1 cellular context compared by ENCODE assay signal in genomic region chr4:10456270-10457254, GRCh38.
TF ChIP-seq lines count a peak whose summit lies in the region.

No MANE protein-coding gene starts in this region.

TF ChIP-seq in K562, 482 proteins besides CTCF, POLR2A, EP300 and RAD21 (continued from another document and continues in another):
- TF ChIP-seq TFAP4 (CRISPR knock-in tag; IDR thresholded peaks at IDR 0.05; ENCODE audit: borderline replicate concordance): peak; percentile 55; the same call in 1 of the 2 replicates
- TF ChIP-seq TARDBP (IDR thresholded peaks at IDR 0.05): no peak
- TF ChIP-seq, protein P1, sequence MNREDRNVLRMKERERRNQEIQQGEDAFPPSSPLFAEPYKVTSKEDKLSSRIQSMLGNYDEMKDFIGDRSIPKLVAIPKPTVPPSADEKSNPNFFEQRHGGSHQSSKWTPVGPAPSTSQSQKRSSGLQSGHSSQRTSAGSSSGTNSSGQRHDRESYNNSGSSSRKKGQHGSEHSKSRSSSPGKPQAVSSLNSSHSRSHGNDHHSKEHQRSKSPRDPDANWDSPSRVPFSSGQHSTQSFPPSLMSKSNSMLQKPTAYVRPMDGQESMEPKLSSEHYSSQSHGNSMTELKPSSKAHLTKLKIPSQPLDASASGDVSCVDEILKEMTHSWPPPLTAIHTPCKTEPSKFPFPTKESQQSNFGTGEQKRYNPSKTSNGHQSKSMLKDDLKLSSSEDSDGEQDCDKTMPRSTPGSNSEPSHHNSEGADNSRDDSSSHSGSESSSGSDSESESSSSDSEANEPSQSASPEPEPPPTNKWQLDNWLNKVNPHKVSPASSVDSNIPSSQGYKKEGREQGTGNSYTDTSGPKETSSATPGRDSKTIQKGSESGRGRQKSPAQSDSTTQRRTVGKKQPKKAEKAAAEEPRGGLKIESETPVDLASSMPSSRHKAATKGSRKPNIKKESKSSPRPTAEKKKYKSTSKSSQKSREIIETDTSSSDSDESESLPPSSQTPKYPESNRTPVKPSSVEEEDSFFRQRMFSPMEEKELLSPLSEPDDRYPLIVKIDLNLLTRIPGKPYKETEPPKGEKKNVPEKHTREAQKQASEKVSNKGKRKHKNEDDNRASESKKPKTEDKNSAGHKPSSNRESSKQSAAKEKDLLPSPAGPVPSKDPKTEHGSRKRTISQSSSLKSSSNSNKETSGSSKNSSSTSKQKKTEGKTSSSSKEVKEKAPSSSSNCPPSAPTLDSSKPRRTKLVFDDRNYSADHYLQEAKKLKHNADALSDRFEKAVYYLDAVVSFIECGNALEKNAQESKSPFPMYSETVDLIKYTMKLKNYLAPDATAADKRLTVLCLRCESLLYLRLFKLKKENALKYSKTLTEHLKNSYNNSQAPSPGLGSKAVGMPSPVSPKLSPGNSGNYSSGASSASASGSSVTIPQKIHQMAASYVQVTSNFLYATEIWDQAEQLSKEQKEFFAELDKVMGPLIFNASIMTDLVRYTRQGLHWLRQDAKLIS (CRISPR knock-in tag; IDR thresholded peaks at IDR 0.05): no peak
- TF ChIP-seq, protein P2, sequence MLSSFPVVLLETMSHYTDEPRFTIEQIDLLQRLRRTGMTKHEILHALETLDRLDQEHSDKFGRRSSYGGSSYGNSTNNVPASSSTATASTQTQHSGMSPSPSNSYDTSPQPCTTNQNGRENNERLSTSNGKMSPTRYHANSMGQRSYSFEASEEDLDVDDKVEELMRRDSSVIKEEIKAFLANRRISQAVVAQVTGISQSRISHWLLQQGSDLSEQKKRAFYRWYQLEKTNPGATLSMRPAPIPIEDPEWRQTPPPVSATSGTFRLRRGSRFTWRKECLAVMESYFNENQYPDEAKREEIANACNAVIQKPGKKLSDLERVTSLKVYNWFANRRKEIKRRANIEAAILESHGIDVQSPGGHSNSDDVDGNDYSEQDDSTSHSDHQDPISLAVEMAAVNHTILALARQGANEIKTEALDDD (IDR thresholded peaks at IDR 0.05): no peak
- TF ChIP-seq ETV5 (CRISPR knock-in tag; IDR thresholded peaks at IDR 0.05; ENCODE audit: low read depth): 0 out of 2 replicates have a peak, but pooled peaks have one; percentile 38
- TF ChIP-seq TBL1XR1 (IDR thresholded peaks at IDR 0.05; ENCODE audit: low read length in 2 of 2): no peak
- TF ChIP-seq HMGN3 (IDR thresholded peaks at IDR 0.05; ENCODE audit: borderline replicate concordance, extremely low read depth, insufficient read length, low read depth, low read length): peak; percentile 9
- TF ChIP-seq NR3C1 (CRISPR knock-in tag; IDR thresholded peaks at IDR 0.05): no peak
- peak; percentile 56; the same call in 1 of the 2 replicates for TF ChIP-seq ZNF589 (CRISPR knock-in tag; IDR thresholded peaks at IDR 0.05; ENCODE audit: low read depth)
- no peak for TF ChIP-seq ELK1 (CRISPR knock-in tag; IDR thresholded peaks at IDR 0.05)
- TF ChIP-seq DPF2 (IDR thresholded peaks at IDR 0.05): 0 out of 2 replicates have a peak, but pooled peaks have one; percentile 17
- TF ChIP-seq ZNF707 (CRISPR knock-in tag; conservative IDR thresholded peaks at IDR 0.05): no peak
- no peak for TF ChIP-seq ZNF79 (CRISPR knock-in tag; IDR thresholded peaks at IDR 0.05; ENCODE audit: low read depth)
- TF ChIP-seq EZH2 (IDR thresholded peaks at IDR 0.05; ENCODE audit: borderline replicate concordance, low read depth, low read length): no peak
- no peak for TF ChIP-seq FOXA3 (CRISPR knock-in tag; conservative IDR thresholded peaks at IDR 0.05 in 1 of 2, IDR thresholded peaks at IDR 0.05 in 1 of 2)
- TF ChIP-seq ARID3B (CRISPR knock-in tag; IDR thresholded peaks at IDR 0.05; ENCODE audit: borderline replicate concordance): no peak
- TF ChIP-seq STAG1 (CRISPR knock-in tag; IDR thresholded peaks at IDR 0.05; ENCODE audit: borderline replicate concordance): no peak
- no peak for TF ChIP-seq MED1 (CRISPR knock-in tag; IDR thresholded peaks at IDR 0.05; ENCODE audit: borderline replicate concordance)
- no peak for TF ChIP-seq ZNF217 (CRISPR knock-in tag; IDR thresholded peaks at IDR 0.05)
- no peak for TF ChIP-seq ZNF277 (CRISPR knock-in tag; IDR thresholded peaks at IDR 0.05; ENCODE audit: borderline replicate concordance)
- TF ChIP-seq EWSR1 (IDR thresholded peaks at IDR 0.05; ENCODE audit: borderline replicate concordance, low read depth, partially characterized antibody): no peak
- no peak for TF ChIP-seq NCOA1 (IDR thresholded peaks at IDR 0.05; ENCODE audit: low read depth)
- no peak for TF ChIP-seq ZNF197 (CRISPR knock-in tag; IDR thresholded peaks at IDR 0.05; ENCODE audit: low read depth)
- no peak for TF ChIP-seq BCOR (IDR thresholded peaks at IDR 0.05)
- TF ChIP-seq SETDB1 (IDR thresholded peaks at IDR 0.05; ENCODE audit: low read length): no peak
- TF ChIP-seq, protein P3, sequence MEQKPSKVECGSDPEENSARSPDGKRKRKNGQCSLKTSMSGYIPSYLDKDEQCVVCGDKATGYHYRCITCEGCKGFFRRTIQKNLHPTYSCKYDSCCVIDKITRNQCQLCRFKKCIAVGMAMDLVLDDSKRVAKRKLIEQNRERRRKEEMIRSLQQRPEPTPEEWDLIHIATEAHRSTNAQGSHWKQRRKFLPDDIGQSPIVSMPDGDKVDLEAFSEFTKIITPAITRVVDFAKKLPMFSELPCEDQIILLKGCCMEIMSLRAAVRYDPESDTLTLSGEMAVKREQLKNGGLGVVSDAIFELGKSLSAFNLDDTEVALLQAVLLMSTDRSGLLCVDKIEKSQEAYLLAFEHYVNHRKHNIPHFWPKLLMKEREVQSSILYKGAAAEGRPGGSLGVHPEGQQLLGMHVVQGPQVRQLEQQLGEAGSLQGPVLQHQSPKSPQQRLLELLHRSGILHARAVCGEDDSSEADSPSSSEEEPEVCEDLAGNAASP (IDR thresholded peaks at IDR 0.05): no peak
- TF ChIP-seq ZFP1 (CRISPR knock-in tag; IDR thresholded peaks at IDR 0.05): no peak
- no peak for TF ChIP-seq DIDO1 (tag; IDR thresholded peaks at IDR 0.05; ENCODE audit: low read depth)
- TF ChIP-seq BACH1 (tag; IDR thresholded peaks at IDR 0.05): no peak
- TF ChIP-seq PCBP2 (IDR thresholded peaks at IDR 0.05; ENCODE audit: low read depth, low read length, poor library complexity, severe bottlenecking): no peak
- no peak for TF ChIP-seq PTBP1 (IDR thresholded peaks at IDR 0.05; ENCODE audit: low read depth, low read length)
- TF ChIP-seq MYBL2 (IDR thresholded peaks at IDR 0.05; ENCODE audit: low read depth): no peak
- TF ChIP-seq MYBL2 (CRISPR knock-in tag; IDR thresholded peaks at IDR 0.05; ENCODE audit: borderline replicate concordance): no peak
- TF ChIP-seq, protein P4, sequence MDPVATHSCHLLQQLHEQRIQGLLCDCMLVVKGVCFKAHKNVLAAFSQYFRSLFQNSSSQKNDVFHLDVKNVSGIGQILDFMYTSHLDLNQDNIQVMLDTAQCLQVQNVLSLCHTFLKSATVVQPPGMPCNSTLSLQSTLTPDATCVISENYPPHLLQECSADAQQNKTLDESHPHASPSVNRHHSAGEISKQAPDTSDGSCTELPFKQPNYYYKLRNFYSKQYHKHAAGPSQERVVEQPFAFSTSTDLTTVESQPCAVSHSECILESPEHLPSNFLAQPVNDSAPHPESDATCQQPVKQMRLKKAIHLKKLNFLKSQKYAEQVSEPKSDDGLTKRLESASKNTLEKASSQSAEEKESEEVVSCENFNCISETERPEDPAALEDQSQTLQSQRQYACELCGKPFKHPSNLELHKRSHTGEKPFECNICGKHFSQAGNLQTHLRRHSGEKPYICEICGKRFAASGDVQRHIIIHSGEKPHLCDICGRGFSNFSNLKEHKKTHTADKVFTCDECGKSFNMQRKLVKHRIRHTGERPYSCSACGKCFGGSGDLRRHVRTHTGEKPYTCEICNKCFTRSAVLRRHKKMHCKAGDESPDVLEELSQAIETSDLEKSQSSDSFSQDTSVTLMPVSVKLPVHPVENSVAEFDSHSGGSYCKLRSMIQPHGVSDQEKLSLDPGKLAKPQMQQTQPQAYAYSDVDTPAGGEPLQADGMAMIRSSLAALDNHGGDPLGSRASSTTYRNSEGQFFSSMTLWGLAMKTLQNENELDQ (CRISPR knock-in tag; IDR thresholded peaks at IDR 0.05; ENCODE audit: borderline replicate concordance): no peak
- no peak for TF ChIP-seq ZNF77 (CRISPR knock-in tag; IDR thresholded peaks at IDR 0.05)
- TF ChIP-seq ZNF311 (CRISPR knock-in tag; IDR thresholded peaks at IDR 0.05): no peak
- no peak for TF ChIP-seq MTF1 (CRISPR knock-in tag; IDR thresholded peaks at IDR 0.05; ENCODE audit: borderline replicate concordance)
- TF ChIP-seq ZSCAN29 (IDR thresholded peaks at IDR 0.05): no peak
- TF ChIP-seq, protein P5, sequence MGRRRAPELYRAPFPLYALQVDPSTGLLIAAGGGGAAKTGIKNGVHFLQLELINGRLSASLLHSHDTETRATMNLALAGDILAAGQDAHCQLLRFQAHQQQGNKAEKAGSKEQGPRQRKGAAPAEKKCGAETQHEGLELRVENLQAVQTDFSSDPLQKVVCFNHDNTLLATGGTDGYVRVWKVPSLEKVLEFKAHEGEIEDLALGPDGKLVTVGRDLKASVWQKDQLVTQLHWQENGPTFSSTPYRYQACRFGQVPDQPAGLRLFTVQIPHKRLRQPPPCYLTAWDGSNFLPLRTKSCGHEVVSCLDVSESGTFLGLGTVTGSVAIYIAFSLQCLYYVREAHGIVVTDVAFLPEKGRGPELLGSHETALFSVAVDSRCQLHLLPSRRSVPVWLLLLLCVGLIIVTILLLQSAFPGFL (CRISPR knock-in tag; IDR thresholded peaks at IDR 0.05): no peak
- TF ChIP-seq BRD4 (IDR thresholded peaks at IDR 0.05): no peak
- TF ChIP-seq ZNF766 (CRISPR knock-in tag; conservative IDR thresholded peaks at IDR 0.05): no peak
- TF ChIP-seq, protein P6, sequence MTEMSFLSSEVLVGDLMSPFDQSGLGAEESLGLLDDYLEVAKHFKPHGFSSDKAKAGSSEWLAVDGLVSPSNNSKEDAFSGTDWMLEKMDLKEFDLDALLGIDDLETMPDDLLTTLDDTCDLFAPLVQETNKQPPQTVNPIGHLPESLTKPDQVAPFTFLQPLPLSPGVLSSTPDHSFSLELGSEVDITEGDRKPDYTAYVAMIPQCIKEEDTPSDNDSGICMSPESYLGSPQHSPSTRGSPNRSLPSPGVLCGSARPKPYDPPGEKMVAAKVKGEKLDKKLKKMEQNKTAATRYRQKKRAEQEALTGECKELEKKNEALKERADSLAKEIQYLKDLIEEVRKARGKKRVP (CRISPR knock-in tag; IDR thresholded peaks at IDR 0.05): no peak
- no peak for TF ChIP-seq RFX5 (IDR thresholded peaks at IDR 0.05; ENCODE audit: low read depth, low read length)
- TF ChIP-seq SMAD2 (IDR thresholded peaks at IDR 0.05; ENCODE audit: low read depth, low read length): no peak
- TF ChIP-seq, protein P7, sequence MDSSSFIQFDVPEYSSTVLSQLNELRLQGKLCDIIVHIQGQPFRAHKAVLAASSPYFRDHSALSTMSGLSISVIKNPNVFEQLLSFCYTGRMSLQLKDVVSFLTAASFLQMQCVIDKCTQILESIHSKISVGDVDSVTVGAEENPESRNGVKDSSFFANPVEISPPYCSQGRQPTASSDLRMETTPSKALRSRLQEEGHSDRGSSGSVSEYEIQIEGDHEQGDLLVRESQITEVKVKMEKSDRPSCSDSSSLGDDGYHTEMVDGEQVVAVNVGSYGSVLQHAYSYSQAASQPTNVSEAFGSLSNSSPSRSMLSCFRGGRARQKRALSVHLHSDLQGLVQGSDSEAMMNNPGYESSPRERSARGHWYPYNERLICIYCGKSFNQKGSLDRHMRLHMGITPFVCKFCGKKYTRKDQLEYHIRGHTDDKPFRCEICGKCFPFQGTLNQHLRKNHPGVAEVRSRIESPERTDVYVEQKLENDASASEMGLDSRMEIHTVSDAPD (CRISPR knock-in tag; IDR thresholded peaks at IDR 0.05): no peak
- no peak for TF ChIP-seq XRCC5 (IDR thresholded peaks at IDR 0.05; ENCODE audit: low read depth, low read length)
